ENCODE assay signal across 14 cellular contexts in the genomic region with DNA sequence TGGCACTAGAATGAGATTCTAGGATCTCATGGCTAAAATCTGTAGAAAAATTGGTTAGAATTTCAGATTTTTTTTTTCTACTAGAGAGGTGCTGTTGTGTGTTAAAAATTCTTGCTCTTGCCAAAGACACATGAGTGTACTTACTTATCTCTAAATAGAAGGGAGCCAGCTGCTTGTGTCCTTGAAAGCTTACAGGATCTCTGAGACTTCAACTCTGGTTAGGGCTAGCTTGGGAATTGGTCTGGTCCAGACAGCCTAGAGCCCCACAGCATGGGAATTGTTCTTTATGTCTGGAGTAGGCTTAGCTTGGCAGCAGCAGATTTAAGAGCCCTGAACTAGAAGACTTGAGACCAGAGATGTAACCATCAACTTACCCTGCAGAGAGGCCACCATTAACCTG. TPM values are rescaled to one million over a fixed set of nuclear protein-coding genes. Genes with fewer than 3 reads are reported as not detected.
DNase-seq lines count a peak whose midpoint lies in the region; ATAC-seq and TF ChIP-seq lines count a peak whose summit lies in the region.
"Had no signal": no experiment of that assay in that cellular context is flagged by ENCODE, and none has a peak within 500 bp of the region (broad histone marks: within the 10 kb centered on the region; RNA-seq: fewer than 3 reads in every experiment).

No MANE protein-coding gene starts in this region.

- no peak overlapping the region for H3K4ac ChIP-seq in trophoblast cell (ENCODE audit: low read depth, low read length)

- H2BK5ac ChIP-seq in trophoblast cell (ENCODE audit: low read depth, low read length, poor library complexity), result no peak overlapping the region

- H2AFZ ChIP-seq in ACC112 (ENCODE audit: low read length, unreplicated experiment), result no peak overlapping the region
- no peak overlapping the region for H2AFZ ChIP-seq in trophoblast cell (ENCODE audit: insufficient read depth, low read length, poor library complexity)

- TF ChIP-seq CTCF in right atrium auricular region (IDR thresholded peaks at IDR 0.05) (no peak), Calu3 (IDR thresholded peaks at IDR 0.05; ENCODE audit: unreplicated experiment) (no peak)

- H3K9me3 ChIP-seq in right atrium auricular region, result no peaks in the 10 kb centered on the region
- no peaks in the 10 kb centered on the region for H3K9me3 ChIP-seq in trophoblast cell (ENCODE audit: insufficient read depth, low read depth, low read length)

- intact Hi-C loops in posterior vena cava (cut with DNase I) (no loop called here), Calu3 (cut with micrococcal nuclease; ENCODE audit: unreplicated experiment) (no loop called here)

- H2AK5ac ChIP-seq in trophoblast cell (ENCODE audit: low read length), result no peak overlapping the region

- no TSS peak for BruUV-seq in Calu3 (replicated peaks; lab: Mats Ljungman, UMichigan)

- no peak overlapping the region for H3K9ac ChIP-seq in trophoblast cell (ENCODE audit: low read length)
- H3K9ac ChIP-seq: BLaER1 had no signal

- no peak overlapping the region for H2BK12ac ChIP-seq in trophoblast cell (ENCODE audit: low read length)

- no peaks in the 10 kb centered on the region for H3K79me1 ChIP-seq in trophoblast cell (ENCODE audit: low read length)

- peaks cover 18% of the 10 kb centered on the region for H3K4me1 ChIP-seq in ACC112 (ENCODE audit: control insufficient read depth, insufficient read depth, low read length, unreplicated experiment)
- peaks cover 0 to 44% of the 10 kb centered on the region in 2 donors for H3K4me1 ChIP-seq in right atrium auricular region
- peaks cover 0 to 2% of the 10 kb centered on the region in 2 experiments for H3K4me1 ChIP-seq in trophoblast cell (ENCODE audit: control insufficient read depth in 1 of 2, insufficient read depth in 2 of 2, low read length in 2 of 2)

- H3K27me3 Mint-ChIP-seq in activated naive CD8-positive, alpha-beta T cell treated with anti-CD3 and anti-CD28 coated beads, Interleukin-2, amount 50 U/mL, for 24 hours, result no peaks in the 10 kb centered on the region
- no peaks in the 10 kb centered on the region for H3K27me3 Mint-ChIP-seq in Calu3 (ENCODE audit: unreplicated experiment)
- H3K27me3 Mint-ChIP-seq: stimulated activated naive B cell treated with anti-CD40 and anti-IgM and Interleukin-4, amounts not matched to agents 10 μg/mL and 1 μg/mL and 100 μg/mL, for 72 hours had no signal

- no peaks in the 10 kb centered on the region for H3K9me3 Mint-ChIP-seq in activated naive CD8-positive, alpha-beta T cell treated with anti-CD3 and anti-CD28 coated beads, Interleukin-2, amount 50 U/mL, for 24 hours
- H3K9me3 Mint-ChIP-seq in Calu3 (ENCODE audit: low read depth, unreplicated experiment), result no peaks in the 10 kb centered on the region
- H3K9me3 Mint-ChIP-seq: stimulated activated naive B cell treated with anti-CD40 and anti-IgM and Interleukin-4, amounts not matched to agents 10 μg/mL and 1 μg/mL and 100 μg/mL, for 72 hours; WTC11 had no signal

- peak overlapping the region; percentile 55 for H3K27ac Mint-ChIP-seq in activated naive CD8-positive, alpha-beta T cell treated with anti-CD3 and anti-CD28 coated beads, Interleukin-2, amount 50 U/mL, for 24 hours
- no peak overlapping the region for H3K27ac Mint-ChIP-seq in Calu3 (ENCODE audit: unreplicated experiment)
- H3K27ac Mint-ChIP-seq: stimulated activated naive B cell treated with anti-CD40 and anti-IgM and Interleukin-4, amounts not matched to agents 10 μg/mL and 1 μg/mL and 100 μg/mL, for 72 hours; WTC11 had no signal

- H3K18ac ChIP-seq in trophoblast cell (ENCODE audit: low read length), result no peak overlapping the region

- no peak overlapping the region for H4K8ac ChIP-seq in trophoblast cell (ENCODE audit: low read depth, low read length)

- H3K23ac ChIP-seq in trophoblast cell (ENCODE audit: low read length), result no peak overlapping the region

- ATAC-seq in activated naive CD8-positive, alpha-beta T cell treated with anti-CD3 and anti-CD28 coated beads, Interleukin-2, amount 50 U/mL, for 24 hours, result no peak
- ATAC-seq: stimulated activated naive B cell treated with anti-CD40 and anti-IgM and Interleukin-4, amounts not matched to agents 10 μg/mL and 1 μg/mL and 100 μg/mL, for 72 hours; WTC11 had no signal

- H3K4me3 ChIP-seq in ACC112 (ENCODE audit: low read depth, low read length) (no peak overlapping the region), right atrium auricular region (no peak overlapping the region), trophoblast cell (ENCODE audit: low read depth, low read length) (no peak overlapping the region)
- H3K4me3 ChIP-seq: BLaER1 had no signal

- peaks cover 46% of the 10 kb centered on the region for H3K4me1 Mint-ChIP-seq in activated naive CD8-positive, alpha-beta T cell treated with anti-CD3 and anti-CD28 coated beads, Interleukin-2, amount 50 U/mL, for 24 hours
- H3K4me1 Mint-ChIP-seq in Calu3 (ENCODE audit: low read depth, unreplicated experiment), result no peaks in the 10 kb centered on the region
- H3K4me1 Mint-ChIP-seq: WTC11 had no signal

- H4K12ac ChIP-seq in trophoblast cell (ENCODE audit: low read depth, low read length), result no peak overlapping the region

- CTCF ChIA-PET in Calu3 (lab: Charles Lee), result interaction anchor here (1.2 kb wide), 1 partner anchor 8 kb away, joined by 7 read pairs; no protein-coding TSS in a partner anchor

- H3K4me2 ChIP-seq in trophoblast cell (ENCODE audit: low read length), result no peak overlapping the region
- H3K4me2 ChIP-seq: BLaER1 had no signal

- no peak overlapping the region for H2BK120ac ChIP-seq in trophoblast cell (ENCODE audit: insufficient read depth, low read length, poor library complexity)

- H3K79me2 ChIP-seq in ACC112 (ENCODE audit: control insufficient read depth, insufficient read depth, low read length, unreplicated experiment) (no peaks in the 10 kb centered on the region), trophoblast cell (ENCODE audit: control insufficient read depth, insufficient read depth, low read length, poor library complexity) (no peaks in the 10 kb centered on the region)

- peaks cover 14% of the 10 kb centered on the region for H3K36me3 Mint-ChIP-seq in activated naive CD8-positive, alpha-beta T cell treated with anti-CD3 and anti-CD28 coated beads, Interleukin-2, amount 50 U/mL, for 24 hours (ENCODE audit: low read depth)
- peaks cover 1% of the 10 kb centered on the region for H3K36me3 Mint-ChIP-seq in Calu3 (ENCODE audit: insufficient read depth, unreplicated experiment)
- H3K36me3 Mint-ChIP-seq: WTC11 had no signal

- DNase-seq in GM03348 (ENCODE audit: low spot score) (peak; percentile 18), right atrium auricular region (ENCODE audit: low spot score) (no peak), posterior vena cava (ENCODE audit: low spot score) (no peak), Calu3 (no peak), trophoblast cell (no peak)
- DNase-seq in activated naive CD8-positive, alpha-beta T cell treated with anti-CD3 and anti-CD28 coated beads, Interleukin-2, amount 50 U/mL, for 24 hours, result no peak
- no peak for DNase-seq in stimulated activated CD4-positive, alpha-beta T cell treated with anti-CD3 and anti-CD28 coated beads, Interleukin-4, amount 100 ng/mL, for 4 hours
- DNase-seq: kidney glomerular epithelial cell; NCI-H1092; NCI-H510A; stimulated activated naive B cell treated with anti-CD40 and anti-IgM and Interleukin-4, amounts not matched to agents 10 μg/mL and 1 μg/mL and 100 μg/mL, for 72 hours had no signal

- H3K27ac ChIP-seq in ACC112 (ENCODE audit: low read depth, low read length), result peak overlapping the region; percentile 71; the same call in 1 of the 2 replicates
- peak overlapping the region; percentile 47 to 67 for H3K27ac ChIP-seq in right atrium auricular region
- no peak overlapping the region for H3K27ac ChIP-seq in trophoblast cell (ENCODE audit: low read depth, low read length)
- H3K27ac ChIP-seq: BLaER1 had no signal

- H3K36me3 ChIP-seq in ACC112 (ENCODE audit: insufficient read depth, low read length) (no peaks in the 10 kb centered on the region), right atrium auricular region (no peaks in the 10 kb centered on the region), trophoblast cell (ENCODE audit: control insufficient read depth in 1 of 2, insufficient read depth in 2 of 2, low read length in 2 of 2) (peaks cover 0 to 1% of the 10 kb centered on the region in 2 experiments)

- H3K27me3 ChIP-seq in ACC112 (ENCODE audit: insufficient read depth, low read length), result no peaks in the 10 kb centered on the region
- H3K27me3 ChIP-seq in right atrium auricular region, result no peaks in the 10 kb centered on the region
- H3K27me3 ChIP-seq in trophoblast cell (ENCODE audit: insufficient read depth, low read length), result no peaks in the 10 kb centered on the region
- H3K27me3 ChIP-seq: BLaER1 had no signal

- no peak overlapping the region for H3K14ac ChIP-seq in trophoblast cell (ENCODE audit: low read length)

- no peak overlapping the region for H3K4me3 Mint-ChIP-seq in activated naive CD8-positive, alpha-beta T cell treated with anti-CD3 and anti-CD28 coated beads, Interleukin-2, amount 50 U/mL, for 24 hours
- H3K4me3 Mint-ChIP-seq in Calu3 (ENCODE audit: low read depth, unreplicated experiment), result no peak overlapping the region
- H3K4me3 Mint-ChIP-seq: stimulated activated naive B cell treated with anti-CD40 and anti-IgM and Interleukin-4, amounts not matched to agents 10 μg/mL and 1 μg/mL and 100 μg/mL, for 72 hours; WTC11 had no signal

- no peak overlapping the region for H4K91ac ChIP-seq in trophoblast cell (ENCODE audit: low read depth, low read length)

RNA-seq across cellular contexts. Expression of gene MACO1, which starts 37.3 kb away (rescaled TPM):
- total RNA-seq in right atrium auricular region (10 to 100 TPM; 14.0 to 14.5 TPM), posterior vena cava (10 to 100 TPM; 14.8 to 16.1 TPM), Calu3 (2022) (14.1 and 16.4 TPM in 2 replicates)
- polyA plus RNA-seq in trophoblast cell (2013), result 26.7 and 26.9 TPM in 2 replicates

RNA-seq across cellular contexts. Expression of gene RHCE, which starts 47.4 kb away (rescaled TPM):
- total RNA-seq in right atrium auricular region, result under 1 TPM in 1 of 2 donors, not detected in 1; 0.28 TPM
- not detected for total RNA-seq in posterior vena cava
- 0.44 TPM in 1 of 2 replicates, not detected in the other for total RNA-seq in Calu3 (2022)
- 0.49 and 0.69 TPM in 2 replicates for polyA plus RNA-seq in trophoblast cell (2013)
